ENCODE assay signal across 2 cellular contexts in genomic region chr10:17272648-17273047, GRCh38.
TF ChIP-seq lines count a peak whose summit lies in the region.

No MANE protein-coding gene starts in this region.

TF ChIP-seq in H1, 55 proteins besides CTCF, POLR2A, EP300 and RAD21:
- no peak for TF ChIP-seq MAX (IDR thresholded peaks at IDR 0.05)
- no peak for TF ChIP-seq TBP (IDR thresholded peaks at IDR 0.05; ENCODE audit: low read depth, low read length)
- no peak for TF ChIP-seq SAP30 (IDR thresholded peaks at IDR 0.05; ENCODE audit: insufficient read depth, insufficient replicate concordance, low read length)
- TF ChIP-seq POLR2AphosphoS5 (IDR thresholded peaks at IDR 0.05; ENCODE audit: low read depth, low read length), result no peak
- TF ChIP-seq RBBP5 (IDR thresholded peaks at IDR 0.05; ENCODE audit: borderline replicate concordance, low read depth, low read length), result no peak
- TF ChIP-seq SP1 (IDR thresholded peaks at IDR 0.05; ENCODE audit: low read depth, low read length), result no peak
- TF ChIP-seq CHD7 (IDR thresholded peaks at IDR 0.05; ENCODE audit: insufficient replicate concordance, low read length), result no peak
- TF ChIP-seq SP2 (IDR thresholded peaks at IDR 0.05; ENCODE audit: low read length), result no peak
- no peak for TF ChIP-seq RNF2 (IDR thresholded peaks at IDR 0.05; ENCODE audit: borderline replicate concordance, low read depth, low read length, missing control alignments, poor library complexity, severe bottlenecking)
- TF ChIP-seq KDM4A (IDR thresholded peaks at IDR 0.05; ENCODE audit: low read depth, low read length, severe bottlenecking), result no peak
- no peak for TF ChIP-seq CTBP2 (IDR thresholded peaks at IDR 0.05; ENCODE audit: borderline replicate concordance, insufficient read depth, insufficient read length, low read length)
- no peak for TF ChIP-seq BRCA1 (IDR thresholded peaks at IDR 0.05; ENCODE audit: low read depth, low read length)
- TF ChIP-seq RFX5 (IDR thresholded peaks at IDR 0.05; ENCODE audit: borderline replicate concordance, low read depth, low read length), result no peak
- TF ChIP-seq NRF1 (IDR thresholded peaks at IDR 0.05; ENCODE audit: low read depth, low read length), result no peak
- no peak for TF ChIP-seq CEBPB (IDR thresholded peaks at IDR 0.05; ENCODE audit: low read depth, low read length)
- no peak for TF ChIP-seq GABPA (IDR thresholded peaks at IDR 0.05; ENCODE audit: borderline replicate concordance, insufficient read depth, low read length)
- no peak for TF ChIP-seq CHD1 (IDR thresholded peaks at IDR 0.05; ENCODE audit: low read depth, low read length)
TF ChIP-seq in H1: peak in this region for 0.

TF ChIP-seq in GM12891, 5 proteins besides CTCF, POLR2A, EP300 and RAD21:
- TF ChIP-seq POLR2AphosphoS5 (IDR thresholded peaks at IDR 0.05; ENCODE audit: low read depth, low read length) (no peak), POU2F2 (IDR thresholded peaks at IDR 0.05; ENCODE audit: low read depth, low read length) (no peak), PAX5 (IDR thresholded peaks at IDR 0.05; ENCODE audit: insufficient read depth, low read length, severe bottlenecking) (no peak), SPI1 (IDR thresholded peaks at IDR 0.05; ENCODE audit: low read depth, low read length) (no peak), TAF1 (IDR thresholded peaks at IDR 0.05; ENCODE audit: low read depth, low read length) (no peak)
